16 cellular contexts compared by ENCODE assay signal in genomic region chr1:101121975-101122374, GRCh38.
A peak's percentile ranks its signal among the peaks of the same experiment; 100 is the strongest.
DNase-seq lines count a peak whose midpoint lies in the region; ATAC-seq and TF ChIP-seq lines count a peak whose summit lies in the region.
"Had no signal": no experiment of that assay in that cellular context is flagged by ENCODE, and none has a peak within 500 bp of the region (broad histone marks: within the 10 kb centered on the region; RNA-seq: fewer than 3 reads in every experiment).

No MANE protein-coding gene starts in this region.

- BruUV-seq in OCI-LY7 (replicated peaks; lab: Mats Ljungman, UMichigan) = no TSS peak

- peak overlapping the region; percentile 79 for H3K27ac Mint-ChIP-seq in activated naive CD4-positive, alpha-beta T cell treated with anti-CD3 and anti-CD28 coated beads, Interleukin-2, amount 50 U/mL, for 24 hours
- peak overlapping the region; percentile 95 for H3K27ac Mint-ChIP-seq in central memory CD8-positive, alpha-beta T cell (ENCODE audit: low read depth)
- H3K27ac Mint-ChIP-seq: endodermal cell, HFFc6 had no signal

- H3K27ac ChIP-seq in OCI-LY7 (ENCODE audit: low read depth, low read length, poor library complexity, severe bottlenecking) = no peak overlapping the region
- H3K27ac ChIP-seq in osteoblast (ENCODE audit: low read depth, low read length) = no peak overlapping the region
- H3K27ac ChIP-seq: pancreas, vagina had no signal

- no peaks in the 10 kb centered on the region for H3K9me3 Mint-ChIP-seq in activated naive CD4-positive, alpha-beta T cell treated with anti-CD3 and anti-CD28 coated beads, Interleukin-2, amount 50 U/mL, for 24 hours
- H3K9me3 Mint-ChIP-seq in central memory CD8-positive, alpha-beta T cell = no peaks in the 10 kb centered on the region
- H3K9me3 Mint-ChIP-seq: endodermal cell, HFFc6 had no signal

- peaks cover 3% of the 10 kb centered on the region for H3K27me3 ChIP-seq in osteoblast (ENCODE audit: insufficient read depth, low read length)
- H3K27me3 ChIP-seq: pancreas, vagina had no signal

- H3K9me2 ChIP-seq in OCI-LY7 (ENCODE audit: insufficient read depth, low read length) = no peaks in the 10 kb centered on the region

- H2AFZ ChIP-seq in OCI-LY7 (ENCODE audit: low read length) (peak overlapping the region; percentile 30; the same call in 1 of the 2 replicates), osteoblast (ENCODE audit: low read length) (no peak overlapping the region)

- ATAC-seq in central memory CD8-positive, alpha-beta T cell (replicated peaks; ENCODE audit: extremely low read depth, poor library complexity, severe bottlenecking) = no peak
- ATAC-seq in GM21390 (IDR thresholded peaks at IDR 0.05; ENCODE audit: unreplicated experiment) = no peak
- ATAC-seq: pancreas had no signal

- H3K27me3 Mint-ChIP-seq in activated naive CD4-positive, alpha-beta T cell treated with anti-CD3 and anti-CD28 coated beads, Interleukin-2, amount 50 U/mL, for 24 hours = no peaks in the 10 kb centered on the region
- no peaks in the 10 kb centered on the region for H3K27me3 Mint-ChIP-seq in central memory CD8-positive, alpha-beta T cell

- POLR2A ChIA-PET in OCI-LY7 (lab: Charles Lee) = interaction anchor here (0.7 to 1.1 kb wide), 2 partner anchors 108 to 144 kb away, joined by 3 read pairs; no protein-coding TSS in a partner anchor

- intact Hi-C loops in OCI-LY7 (cut with micrococcal nuclease; ENCODE audit: unreplicated experiment) = loop anchor here (5.0 to 10.0 kb wide), 2 partner anchors 50 to 207 kb away; no protein-coding TSS in a partner anchor
- intact Hi-C loops in posterior cingulate gyrus (cut with DNase I) = no loop called here

- H3K79me2 ChIP-seq in OCI-LY7 (ENCODE audit: insufficient read depth, low read depth, low read length) (no peaks in the 10 kb centered on the region), osteoblast (ENCODE audit: insufficient read depth, low read length) (no peaks in the 10 kb centered on the region)

- no peaks in the 10 kb centered on the region for H4K20me1 ChIP-seq in OCI-LY7 (ENCODE audit: insufficient read depth, low read length)
- H4K20me1 ChIP-seq in osteoblast (ENCODE audit: insufficient read depth, low read length) = no peaks in the 10 kb centered on the region

- TF ChIP-seq CTCF in OCI-LY7 (conservative IDR thresholded peaks at IDR 0.05; ENCODE audit: low read length) (no peak), osteoblast (IDR thresholded peaks at IDR 0.05; ENCODE audit: extremely low read depth, low read depth, low read length) (no peak)

- H3K9me3 ChIP-seq in OCI-LY7 (ENCODE audit: low read length) (no peaks in the 10 kb centered on the region), osteoblast (ENCODE audit: low read depth, low read length) (no peaks in the 10 kb centered on the region)
- H3K9me3 ChIP-seq: pancreas, vagina had no signal

- H3K4me1 ChIP-seq in OCI-LY7 (ENCODE audit: insufficient read depth, low read length, poor library complexity, severe bottlenecking) = peaks cover 12% of the 10 kb centered on the region
- no peaks in the 10 kb centered on the region for H3K4me1 ChIP-seq in osteoblast (ENCODE audit: insufficient read depth, low read length)
- H3K4me1 ChIP-seq: pancreas, vagina had no signal

- H3K36me3 Mint-ChIP-seq in activated naive CD4-positive, alpha-beta T cell treated with anti-CD3 and anti-CD28 coated beads, Interleukin-2, amount 50 U/mL, for 24 hours = peaks cover 1% of the 10 kb centered on the region
- no peaks in the 10 kb centered on the region for H3K36me3 Mint-ChIP-seq in central memory CD8-positive, alpha-beta T cell (ENCODE audit: insufficient read depth)

- H3K36me3 ChIP-seq in OCI-LY7 (ENCODE audit: insufficient read depth, low read length) (no peaks in the 10 kb centered on the region), osteoblast (ENCODE audit: insufficient read depth, low read length) (no peaks in the 10 kb centered on the region)
- H3K36me3 ChIP-seq: pancreas, vagina had no signal

- no peak for DNase-seq in activated naive CD4-positive, alpha-beta T cell treated with anti-CD3 and anti-CD28 coated beads, Interleukin-2, amount 50 U/mL, for 16 hours
- DNase-seq in OCI-LY7 (ENCODE audit: low spot score) (no peak), osteoblast (ENCODE audit: insufficient read length, low spot score, missing footprints) (no peak), posterior cingulate gyrus (no peak)
- no peak for DNase-seq in central memory CD8-positive, alpha-beta T cell (ENCODE audit: low spot score in 2 of 2)
- DNase-seq: activated CD4-positive, CD25-positive, alpha-beta regulatory T cell treated with anti-CD3 and anti-CD28 coated beads, Interleukin-2, amount 50 U/mL, for 72 hours; endodermal cell; HFFc6; KBM-7; NCI-H2081 treated with DMSO at 0.1 percent for 48 hours; pancreas; stimulated activated CD4-positive, alpha-beta T cell treated with anti-CD3 and anti-CD28 coated beads, Interleukin-1b, Interleukin-23, amount 100 ng/mL, for 48 hours; substantia nigra had no signal

- no peak overlapping the region for H3K4me2 ChIP-seq in OCI-LY7 (ENCODE audit: low read length)
- H3K4me2 ChIP-seq in osteoblast (ENCODE audit: insufficient read depth, low read length) = no peak overlapping the region

- CTCF ChIA-PET in OCI-LY7 (lab: Charles Lee; ENCODE audit: unreplicated experiment) = no interaction called here

- H3K4me1 Mint-ChIP-seq in activated naive CD4-positive, alpha-beta T cell treated with anti-CD3 and anti-CD28 coated beads, Interleukin-2, amount 50 U/mL, for 24 hours = peaks cover 72% of the 10 kb centered on the region
- peaks cover 42% of the 10 kb centered on the region for H3K4me1 Mint-ChIP-seq in central memory CD8-positive, alpha-beta T cell
- H3K4me1 Mint-ChIP-seq: endodermal cell had no signal

- peak overlapping the region; percentile 65 for H3K4me3 Mint-ChIP-seq in activated naive CD4-positive, alpha-beta T cell treated with anti-CD3 and anti-CD28 coated beads, Interleukin-2, amount 50 U/mL, for 24 hours
- no peak overlapping the region for H3K4me3 Mint-ChIP-seq in central memory CD8-positive, alpha-beta T cell
- H3K4me3 Mint-ChIP-seq: endodermal cell, HFFc6 had no signal

- H3K4me3 ChIP-seq in OCI-LY7 (ENCODE audit: low read depth, low read length, poor library complexity, severe bottlenecking) (no peak overlapping the region), osteoblast (ENCODE audit: insufficient read depth, low read length) (no peak overlapping the region)
- H3K4me3 ChIP-seq: pancreas, vagina had no signal
